Comparison of ENCODE assay signal across 8 cellular contexts in the genomic region with DNA sequence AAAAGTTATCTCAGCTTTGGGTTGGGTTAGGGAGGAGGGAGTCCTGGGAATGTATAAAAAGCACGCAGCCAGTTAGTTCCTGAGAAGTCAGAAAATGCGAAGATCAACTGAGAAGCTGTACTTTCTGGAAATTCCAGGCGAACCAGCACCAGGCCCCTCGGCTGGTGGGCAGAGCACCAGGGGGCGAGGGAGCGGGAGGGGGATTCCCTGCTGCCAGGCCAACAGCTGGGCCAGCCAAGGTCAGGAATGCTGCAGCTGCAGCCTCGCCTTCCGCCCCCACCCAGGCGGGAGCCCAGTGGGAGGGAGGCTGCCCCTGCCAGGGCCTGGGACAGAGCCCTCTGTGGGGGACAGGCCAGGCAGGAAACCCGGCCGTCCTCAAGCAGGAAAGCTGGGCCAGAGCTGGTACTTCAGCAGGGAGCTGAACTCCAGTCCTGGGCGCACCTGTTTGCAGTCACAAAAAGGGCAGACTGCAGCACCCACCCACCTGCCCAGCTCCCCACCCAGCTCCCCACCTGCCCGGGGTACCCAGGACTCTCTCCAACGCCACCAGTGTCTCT. TPM values are rescaled to one million over a fixed set of nuclear protein-coding genes. Genes with fewer than 3 reads are reported as not detected.
DNase-seq lines count a peak whose midpoint lies in the region; ATAC-seq and TF ChIP-seq lines count a peak whose summit lies in the region.

No MANE protein-coding gene starts in this region.

- no peak for ATAC-seq in T-helper 17 cell
- ATAC-seq in left cardiac atrium, result peak; percentile 57 to 70
- peak; percentile 64 for ATAC-seq in sciatic nerve

- no peak for TF ChIP-seq CTCF in GM12865 (IDR thresholded peaks at IDR 0.05; ENCODE audit: insufficient read depth, low read depth, low read length, missing control alignments)

- DNase-seq in GM12865 (ENCODE audit: low read depth), result peak; percentile 50
- DNase-seq in T-helper 17 cell, result no peak
- peak; percentile 47 for DNase-seq in left cardiac atrium
- DNase-seq in sciatic nerve (ENCODE audit: low spot score), result no peak
- no peak for DNase-seq in H4 (ENCODE audit: low spot score)
- DNase-seq in stimulated activated CD4-positive, alpha-beta T cell treated with anti-CD3 and anti-CD28 coated beads, Interleukin-12 subunit alpha, Interleukin-12 subunit beta, amount 100 ng/mL, for 4 hours, result no peak
- no peak for DNase-seq in DMS153 treated with DMSO at 0.1 percent for 48 hours (lab: John Stamatoyannopoulos, UW; ENCODE audit: unreplicated experiment)
- DNase-seq in activated CD4-positive, alpha-beta T cell treated with anti-CD3 and anti-CD28 coated beads for 48 hours, result no peak

- intact Hi-C loops in left cardiac atrium (cut with DNase I), result no loop called here
- intact Hi-C loops in sciatic nerve (cut with DNase I), result no loop called here

- H3K4me3 Mint-ChIP-seq in T-helper 17 cell, result peak overlapping the region; percentile 83

- no peaks in the 10 kb centered on the region for H3K27me3 Mint-ChIP-seq in T-helper 17 cell

- no peaks in the 10 kb centered on the region for H3K9me3 ChIP-seq in T-helper 17 cell (ENCODE audit: control insufficient read depth, low read length, poor library complexity, severe bottlenecking)

- peaks cover 22% of the 10 kb centered on the region for H3K4me1 Mint-ChIP-seq in T-helper 17 cell

- H3K36me3 Mint-ChIP-seq in T-helper 17 cell (ENCODE audit: low read depth), result no peaks in the 10 kb centered on the region

- peak overlapping the region; percentile 80 for H3K4me3 ChIP-seq in GM12865 (ENCODE audit: low read depth, low read length)

- H3K27ac Mint-ChIP-seq in T-helper 17 cell, result peak overlapping the region; percentile 82

RNA-seq across cellular contexts. Expression of a gene that starts 35.5 kb away (rescaled TPM):
- 1 to 10 TPM; 3.5 to 5.5 TPM for total RNA-seq in T-helper 17 cell
- total RNA-seq in left cardiac atrium, result 1 to 10 TPM; 8.3 to 9.6 TPM
- total RNA-seq in sciatic nerve, result 20.5 TPM
- 4.5 and 6.1 TPM in 2 replicates for total RNA-seq in H4 (2014; rRNA removed; shearing (Covaris generic))

Comparison
In these comparisons a context has a peak if more than half of its experiments do, and no peak if none do; other contexts are left out.
1. DNase-seq: peak in GM12865 (single experiment) and left cardiac atrium (single experiment); none in T-helper 17 cell (0 of 3), sciatic nerve (single experiment), H4 (single experiment), stimulated activated CD4-positive, alpha-beta T cell treated with anti-CD3 and anti-CD28 coated beads, Interleukin-12 subunit alpha, Interleukin-12 subunit beta, amount 100 ng/mL, for 4 hours (single experiment), DMS153 treated with DMSO at 0.1 percent for 48 hours (single experiment) and activated CD4-positive, alpha-beta T cell treated with anti-CD3 and anti-CD28 coated beads for 48 hours (single experiment).